ENCODE assay signal across 1 cellular context in the genomic region with DNA sequence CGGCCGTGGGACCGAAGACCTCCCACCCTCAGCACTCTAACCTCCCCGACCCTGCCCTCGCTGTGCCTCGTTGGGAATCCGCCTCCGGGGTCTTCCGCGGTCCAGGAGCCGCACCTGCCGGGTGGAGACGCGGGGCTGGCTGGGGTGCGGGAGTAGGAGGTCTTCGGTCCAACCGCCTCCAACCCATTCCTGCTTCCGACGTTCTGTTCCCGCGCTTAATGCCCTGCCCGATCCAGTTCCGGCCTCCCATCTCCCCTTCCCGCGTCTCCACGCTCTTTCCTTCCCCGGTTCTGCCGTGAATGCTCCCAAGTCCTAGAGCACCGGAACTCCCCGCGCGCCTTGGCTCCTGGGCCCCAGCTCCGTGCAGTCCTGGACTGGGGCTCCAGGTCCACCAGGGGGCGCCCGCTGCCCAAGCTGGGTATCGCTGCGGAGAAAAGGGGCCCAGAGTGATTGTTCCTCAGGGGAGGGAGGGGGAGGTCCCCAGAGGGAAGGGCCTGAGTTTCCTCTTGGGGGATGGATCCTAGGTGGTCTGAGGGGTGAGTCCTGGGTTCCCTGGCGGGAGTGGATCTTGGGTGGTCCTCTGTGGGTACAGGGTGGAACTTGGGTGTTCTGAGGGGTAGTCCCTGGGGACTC.
TF ChIP-seq lines count a peak whose summit lies in the region.

No MANE protein-coding gene starts in this region.

TF ChIP-seq in K562, 482 proteins besides CTCF, POLR2A, EP300 and RAD21 (continued from another document and continues in another):
- TF ChIP-seq OTX1 (CRISPR knock-in tag; IDR thresholded peaks at IDR 0.05) (peak; percentile 66; the same call in 1 of the 2 replicates), ZBTB1 (CRISPR knock-in tag; IDR thresholded peaks at IDR 0.05; ENCODE audit: borderline replicate concordance, low read depth) (no peak), ID3 (CRISPR knock-in tag; IDR thresholded peaks at IDR 0.05) (no peak), ID3 (tag; IDR thresholded peaks at IDR 0.05) (no peak), FOXJ2 (tag; IDR thresholded peaks at IDR 0.05) (no peak), SNAPC5 (CRISPR knock-in tag; IDR thresholded peaks at IDR 0.05) (no peak), PRPF4 (IDR thresholded peaks at IDR 0.05; ENCODE audit: insufficient read depth, low read depth, low read length, poor library complexity, severe bottlenecking) (no peak), RHOXF2B (CRISPR knock-in tag; conservative IDR thresholded peaks at IDR 0.05) (no peak), SMARCB1 (IDR thresholded peaks at IDR 0.05; ENCODE audit: insufficient read length, low read depth) (no peak), HDGF (IDR thresholded peaks at IDR 0.05) (no peak), HEY1 (CRISPR knock-in tag; IDR thresholded peaks at IDR 0.05; ENCODE audit: borderline replicate concordance) (no peak), PCBP2 (IDR thresholded peaks at IDR 0.05; ENCODE audit: low read depth, low read length, poor library complexity, severe bottlenecking) (no peak), ZNF696 (CRISPR knock-in tag; conservative IDR thresholded peaks at IDR 0.05) (no peak), NFE2 (IDR thresholded peaks at IDR 0.05; ENCODE audit: low read depth) (no peak), PCBP1 (IDR thresholded peaks at IDR 0.05; ENCODE audit: low read depth, low read length, poor library complexity, severe bottlenecking) (no peak), ZHX1 (conservative IDR thresholded peaks at IDR 0.05; ENCODE audit: low read length) (peak; percentile 79; the same call in 1 of the 2 replicates), ZFP30 (CRISPR knock-in tag; IDR thresholded peaks at IDR 0.05; ENCODE audit: borderline replicate concordance) (no peak), RFX1 (IDR thresholded peaks at IDR 0.05) (no peak), ESRRA (IDR thresholded peaks at IDR 0.05; ENCODE audit: borderline replicate concordance, low read depth) (no peak; the same call in 1 of the 2 replicates), CBX8 (IDR thresholded peaks at IDR 0.05; ENCODE audit: borderline replicate concordance, extremely low read depth, low read depth, low read length, poor library complexity, severe bottlenecking) (no peak), POLR3A (IDR thresholded peaks at IDR 0.05; ENCODE audit: borderline replicate concordance, extremely low read depth, insufficient read depth, insufficient read length) (no peak), SREBF1 (IDR thresholded peaks at IDR 0.05; ENCODE audit: borderline replicate concordance, low read depth, low read length) (no peak), NR2C2 (CRISPR knock-in tag; IDR thresholded peaks at IDR 0.05) (peak; percentile 61; the same call in 1 of the 2 replicates), NR2C2 (tag; IDR thresholded peaks at IDR 0.05) (no peak), ZNF408 (CRISPR knock-in tag; IDR thresholded peaks at IDR 0.05; ENCODE audit: low read depth) (no peak), RBM14 (IDR thresholded peaks at IDR 0.05; ENCODE audit: borderline replicate concordance, insufficient read depth, low read depth, low read length) (no peak), FOXM1 (IDR thresholded peaks at IDR 0.05; ENCODE audit: low read depth) (no peak), FOXM1 (CRISPR knock-in tag; IDR thresholded peaks at IDR 0.05; ENCODE audit: low read depth) (no peak), PTTG1 (tag; IDR thresholded peaks at IDR 0.05; ENCODE audit: low read depth) (no peak), SMAD4 (CRISPR knock-in tag; conservative IDR thresholded peaks at IDR 0.05) (peak; percentile 38; the same call in 1 of the 2 replicates), CBX2 (IDR thresholded peaks at IDR 0.05; ENCODE audit: insufficient read depth, low read length, poor library complexity, severe bottlenecking) (no peak), ZNF395 (CRISPR knock-in tag; IDR thresholded peaks at IDR 0.05) (0 out of 2 replicates have a peak, but pooled peaks have one; percentile 32), HSF4 (CRISPR knock-in tag; IDR thresholded peaks at IDR 0.05; ENCODE audit: borderline replicate concordance) (no peak), HMGXB4 (CRISPR knock-in tag; IDR thresholded peaks at IDR 0.05) (peak; percentile 64; the same call in 1 of the 2 replicates), SOX6 (IDR thresholded peaks at IDR 0.05) (peak; percentile 39; the same call in 1 of the 2 replicates), CBX5 (IDR thresholded peaks at IDR 0.05; ENCODE audit: borderline replicate concordance, low read depth) (no peak), MECOM (CRISPR knock-in tag; IDR thresholded peaks at IDR 0.05) (0 out of 2 replicates have a peak, but pooled peaks have one; percentile 47), ZNF41 (CRISPR knock-in tag; conservative IDR thresholded peaks at IDR 0.05) (no peak), BDP1 (IDR thresholded peaks at IDR 0.05; ENCODE audit: insufficient read depth, insufficient read length) (no peak), ADNP (tag; IDR thresholded peaks at IDR 0.05) (no peak)
- TF ChIP-seq, protein P1, sequence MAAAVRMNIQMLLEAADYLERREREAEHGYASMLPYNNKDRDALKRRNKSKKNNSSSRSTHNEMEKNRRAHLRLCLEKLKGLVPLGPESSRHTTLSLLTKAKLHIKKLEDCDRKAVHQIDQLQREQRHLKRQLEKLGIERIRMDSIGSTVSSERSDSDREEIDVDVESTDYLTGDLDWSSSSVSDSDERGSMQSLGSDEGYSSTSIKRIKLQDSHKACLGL (CRISPR knock-in tag; IDR thresholded peaks at IDR 0.05; ENCODE audit: borderline replicate concordance, poor library complexity, severe bottlenecking), result no peak
- TF ChIP-seq, protein P2, sequence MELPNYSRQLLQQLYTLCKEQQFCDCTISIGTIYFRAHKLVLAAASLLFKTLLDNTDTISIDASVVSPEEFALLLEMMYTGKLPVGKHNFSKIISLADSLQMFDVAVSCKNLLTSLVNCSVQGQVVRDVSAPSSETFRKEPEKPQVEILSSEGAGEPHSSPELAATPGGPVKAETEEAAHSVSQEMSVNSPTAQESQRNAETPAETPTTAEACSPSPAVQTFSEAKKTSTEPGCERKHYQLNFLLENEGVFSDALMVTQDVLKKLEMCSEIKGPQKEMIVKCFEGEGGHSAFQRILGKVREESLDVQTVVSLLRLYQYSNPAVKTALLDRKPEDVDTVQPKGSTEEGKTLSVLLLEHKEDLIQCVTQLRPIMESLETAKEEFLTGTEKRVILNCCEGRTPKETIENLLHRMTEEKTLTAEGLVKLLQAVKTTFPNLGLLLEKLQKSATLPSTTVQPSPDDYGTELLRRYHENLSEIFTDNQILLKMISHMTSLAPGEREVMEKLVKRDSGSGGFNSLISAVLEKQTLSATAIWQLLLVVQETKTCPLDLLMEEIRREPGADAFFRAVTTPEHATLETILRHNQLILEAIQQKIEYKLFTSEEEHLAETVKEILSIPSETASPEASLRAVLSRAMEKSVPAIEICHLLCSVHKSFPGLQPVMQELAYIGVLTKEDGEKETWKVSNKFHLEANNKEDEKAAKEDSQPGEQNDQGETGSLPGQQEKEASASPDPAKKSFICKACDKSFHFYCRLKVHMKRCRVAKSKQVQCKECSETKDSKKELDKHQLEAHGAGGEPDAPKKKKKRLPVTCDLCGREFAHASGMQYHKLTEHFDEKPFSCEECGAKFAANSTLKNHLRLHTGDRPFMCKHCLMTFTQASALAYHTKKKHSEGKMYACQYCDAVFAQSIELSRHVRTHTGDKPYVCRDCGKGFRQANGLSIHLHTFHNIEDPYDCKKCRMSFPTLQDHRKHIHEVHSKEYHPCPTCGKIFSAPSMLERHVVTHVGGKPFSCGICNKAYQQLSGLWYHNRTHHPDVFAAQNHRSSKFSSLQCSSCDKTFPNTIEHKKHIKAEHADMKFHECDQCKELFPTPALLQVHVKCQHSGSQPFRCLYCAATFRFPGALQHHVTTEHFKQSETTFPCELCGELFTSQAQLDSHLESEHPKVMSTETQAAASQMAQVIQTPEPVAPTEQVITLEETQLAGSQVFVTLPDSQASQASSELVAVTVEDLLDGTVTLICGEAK (IDR thresholded peaks at IDR 0.05), result peak; percentile 76
- TF ChIP-seq, protein P2 (CRISPR knock-in tag; IDR thresholded peaks at IDR 0.05), result no peak
- TF ChIP-seq, protein P3, sequence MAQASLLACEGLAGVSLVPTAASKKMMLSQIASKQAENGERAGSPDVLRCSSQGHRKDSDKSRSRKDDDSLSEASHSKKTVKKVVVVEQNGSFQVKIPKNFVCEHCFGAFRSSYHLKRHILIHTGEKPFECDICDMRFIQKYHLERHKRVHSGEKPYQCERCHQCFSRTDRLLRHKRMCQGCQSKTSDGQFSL (CRISPR knock-in tag; IDR thresholded peaks at IDR 0.05), result 0 out of 2 replicates have a peak, but pooled peaks have one; percentile 16
- TF ChIP-seq, protein P3 (tag; IDR thresholded peaks at IDR 0.05), result no peak
- TF ChIP-seq, protein P4, sequence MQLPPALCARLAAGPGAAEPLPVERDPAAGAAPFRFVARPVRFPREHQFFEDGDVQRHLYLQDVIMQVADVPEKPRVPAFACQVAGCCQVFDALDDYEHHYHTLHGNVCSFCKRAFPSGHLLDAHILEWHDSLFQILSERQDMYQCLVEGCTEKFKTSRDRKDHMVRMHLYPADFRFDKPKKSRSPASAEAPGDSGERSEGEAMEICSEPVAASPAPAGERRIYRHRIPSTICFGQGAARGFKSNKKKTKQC (CRISPR knock-in tag; IDR thresholded peaks at IDR 0.05), result no peak; the same call in 1 of the 2 replicates
